8 cellular contexts compared by ENCODE assay signal in genomic region chr19:29858000-29858596, GRCh38. TPM values are rescaled to one million over a fixed set of nuclear protein-coding genes. Genes with fewer than 3 reads are reported as not detected.
DNase-seq lines count a peak whose midpoint lies in the region; ATAC-seq and TF ChIP-seq lines count a peak whose summit lies in the region.

No MANE protein-coding gene starts in this region.

- TF ChIP-seq CTCF in chondrocyte (IDR thresholded peaks at IDR 0.05) (peak; percentile 73), natural killer cell (IDR thresholded peaks at IDR 0.05) (peak; percentile 52)

- peak; percentile 47 for ATAC-seq in GM18909 (IDR thresholded peaks at IDR 0.05; ENCODE audit: poor library complexity, unreplicated experiment)
- ATAC-seq in natural killer cell = peak; percentile 52 to 75 (median 69)

- no peaks in the 10 kb centered on the region for H3K9me3 Mint-ChIP-seq in chondrocyte (ENCODE audit: low read depth)
- H3K9me3 Mint-ChIP-seq in natural killer cell = no peaks in the 10 kb centered on the region

- H3K36me3 Mint-ChIP-seq in chondrocyte (ENCODE audit: low read depth) (no peaks in the 10 kb centered on the region), natural killer cell (no peaks in the 10 kb centered on the region)

- DNase-seq in A172 (ENCODE audit: low spot score) (peak; percentile 36), RKO (ENCODE audit: low spot score) (peak; percentile 29), chondrocyte (ENCODE audit: low spot score) (peak; percentile 70), natural killer cell (peak; percentile 24), DMS114 treated with DMSO at 0.1 percent for 48 hours (lab: John Stamatoyannopoulos, UW; ENCODE audit: unreplicated experiment) (no peak), globus pallidus (ENCODE audit: low spot score) (no peak), pons (ENCODE audit: low spot score) (no peak)

- H3K27me3 Mint-ChIP-seq in chondrocyte (ENCODE audit: low read depth) (peaks cover 21% of the 10 kb centered on the region), natural killer cell (ENCODE audit: low read depth in 2 of 2) (peaks cover 0 to 13% of the 10 kb centered on the region in 2 donors)

- H3K27ac Mint-ChIP-seq in chondrocyte (ENCODE audit: unreplicated experiment) (no peak overlapping the region), natural killer cell (no peak overlapping the region)

- H3K4me1 Mint-ChIP-seq in chondrocyte (ENCODE audit: low read depth) (no peaks in the 10 kb centered on the region), natural killer cell (peaks cover 0 to 5% of the 10 kb centered on the region in 2 donors)

- intact Hi-C loops in natural killer cell (cut with micrococcal nuclease) = no loop called here

- no peak overlapping the region for H3K4me3 Mint-ChIP-seq in chondrocyte (ENCODE audit: unreplicated experiment)
- H3K4me3 Mint-ChIP-seq in natural killer cell = no peak overlapping the region

RNA-seq across cellular contexts. Expression of gene CCNE1, which starts 46.3 kb away (rescaled TPM):
- total RNA-seq in A172 (2014; rRNA removed; shearing (Covaris generic)) = 50.2 and 56.3 TPM in 2 replicates
- total RNA-seq in chondrocyte (7.6 to 13.4 TPM (median 8.2 TPM) in 3 replicates), natural killer cell (1 to 10 TPM; 2.6 to 6.7 (median 2.9) TPM)

Comparison
In these comparisons a context has a peak if more than half of its experiments do, and no peak if none do; other contexts are left out.
1. DNase-seq: peak in A172 (single experiment), RKO (single experiment), chondrocyte (single experiment) and natural killer cell (single experiment); none in DMS114 treated with DMSO at 0.1 percent for 48 hours (single experiment), globus pallidus (single experiment) and pons (single experiment).